8 cellular contexts compared by ENCODE assay signal in the genomic region with DNA sequence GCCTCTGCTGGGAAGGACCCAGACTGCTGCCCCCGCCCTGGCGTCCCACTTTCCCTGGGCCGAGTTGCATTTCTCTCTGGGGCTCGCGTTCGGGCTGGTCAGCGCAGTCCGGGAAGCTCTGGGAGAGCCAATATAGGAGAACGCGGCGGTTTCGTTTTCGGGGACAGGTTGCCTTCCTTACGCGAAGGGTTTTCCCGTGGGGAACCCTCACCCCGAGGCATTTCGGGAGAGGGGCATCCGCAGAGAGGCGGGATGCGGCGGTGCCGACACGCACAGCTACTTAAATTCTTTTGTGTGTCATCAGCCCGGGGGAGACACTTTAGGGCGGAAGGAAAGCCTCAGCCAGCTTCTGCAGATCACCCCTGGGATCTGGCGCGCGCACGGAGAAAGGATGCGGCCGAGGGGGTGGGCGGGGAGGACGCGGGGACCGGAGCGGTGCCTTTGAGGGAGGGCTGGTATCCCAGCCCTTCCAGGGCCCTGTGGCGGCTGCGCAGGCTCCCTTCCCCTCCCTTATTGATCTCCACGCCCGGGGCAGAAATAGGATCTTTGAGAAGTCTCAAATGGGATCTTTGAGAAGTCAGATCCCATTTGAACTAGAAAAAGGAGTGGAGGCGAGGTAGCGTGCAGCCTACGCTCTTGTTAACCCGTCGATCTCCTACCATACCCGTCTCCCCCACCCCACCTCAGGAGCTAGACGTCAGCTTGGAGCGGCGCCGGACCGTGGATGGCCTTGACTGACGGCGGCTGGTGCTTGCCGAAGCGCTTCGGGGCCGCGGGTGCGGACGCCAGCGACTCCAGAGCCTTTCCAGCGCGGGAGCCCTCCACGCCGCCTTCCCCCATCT. TPM values are rescaled to one million over a fixed set of nuclear protein-coding genes. Genes with fewer than 3 reads are reported as not detected.
DNase-seq lines count a peak whose midpoint lies in the region; ATAC-seq, FAIRE-seq and TF ChIP-seq lines count a peak whose summit lies in the region.

No MANE protein-coding gene starts in this region.

- H2AFZ ChIP-seq in ACC112 (ENCODE audit: low read length, unreplicated experiment) (peak overlapping the region; percentile 17), HCT116 (ENCODE audit: low read depth, low read length, poor library complexity, severe bottlenecking) (peak overlapping the region; percentile 85)

- FAIRE-seq in pancreas (lab: Jason Lieb, UNC) (no peak), GM12892 (lab: Jason Lieb, UNC) (no peak)

- peak overlapping the region; percentile 73 for H3K4me3 Mint-ChIP-seq in activated CD4-positive, alpha-beta memory T cell treated with anti-CD3 and anti-CD28 coated beads, Interleukin-2, amount 10 ng/mL, durations not matched to agents 7 days and 5 days

- peaks cover 20% of the 10 kb centered on the region for H3K4me1 ChIP-seq in ACC112 (ENCODE audit: control insufficient read depth, insufficient read depth, low read length, unreplicated experiment)
- H3K4me1 ChIP-seq in HCT116 (ENCODE audit: control insufficient read depth in 1 of 2, insufficient read depth in 2 of 2, low read length in 2 of 2), result peaks cover 5 to 19% of the 10 kb centered on the region in 2 experiments; a peak in 2 of 4 replicates
- no peaks in the 10 kb centered on the region for H3K4me1 ChIP-seq in foreskin keratinocyte
- H3K4me1 ChIP-seq in pancreas, result no peaks in the 10 kb centered on the region

- H3K9me3 ChIP-seq in HCT116 (ENCODE audit: control insufficient read depth in 1 of 2, insufficient read depth in 1 of 2, low read depth in 1 of 2, low read length in 2 of 2) (no peaks in the 10 kb centered on the region), pancreas (no peaks in the 10 kb centered on the region)

- RAD21 ChIA-PET in HCT116 (lab: Charles Lee; ENCODE audit: low non-redundant PET in 1 of 2, low total read pairs in 2 of 2, uncharacterized antibody in 2 of 2, unreplicated experiment in 2 of 2), result no interaction called here

- 0 out of 2 replicates have a peak, but pooled peaks have one; percentile 9 for ATAC-seq in HCT116
- ATAC-seq in foreskin keratinocyte, result peak; percentile 4
- peak in 3 of 4 donors; percentile 2 to 6 (median 5) for ATAC-seq in pancreas

- POLR2A ChIA-PET in HCT116 (lab: Charles Lee), result no interaction called here
- POLR2A ChIA-PET in activated CD4-positive, alpha-beta memory T cell treated with anti-CD3 and anti-CD28 coated beads, Interleukin-2, amount 10 ng/mL, durations not matched to agents 7 days and 5 days (lab: Charles Lee), result no interaction called here

- H3K9me2 ChIP-seq in HCT116 (ENCODE audit: insufficient read depth), result no peaks in the 10 kb centered on the region

- no peak for TF ChIP-seq RAD21 in HCT116 (IDR thresholded peaks at IDR 0.05; ENCODE audit: low read depth)

- H3K4me3 ChIP-seq in ACC112 (ENCODE audit: low read depth, low read length) (peak overlapping the region; percentile 81), HCT116 (replicated peaks in 1 of 2; ENCODE audit: low read depth in 1 of 2, low read length in 2 of 2) (peak overlapping the region; percentile 72 to 84), pancreas (peak overlapping the region; percentile 69 to 90 (median 80))

- intact Hi-C loops in HCT116 (cut with micrococcal nuclease) (no loop called here), pancreas (cut with DNase I) (loop anchor here in 2 of 3 donors (10.0 kb wide), 2 partner anchors 174 to 394 kb away; no protein-coding TSS in a partner anchor)

- H3K27me3 Mint-ChIP-seq in activated CD4-positive, alpha-beta memory T cell treated with anti-CD3 and anti-CD28 coated beads, Interleukin-2, amount 10 ng/mL, durations not matched to agents 7 days and 5 days, result peaks cover 78% of the 10 kb centered on the region

- no TSS peak for BruUV-seq in HCT116 (replicated peaks; lab: Mats Ljungman, UMichigan)

- no peaks in the 10 kb centered on the region for H3K36me3 ChIP-seq in ACC112 (ENCODE audit: insufficient read depth, low read length)
- peaks cover 0 to 6% of the 10 kb centered on the region in 2 experiments; a peak in 1 of 4 replicates for H3K36me3 ChIP-seq in HCT116 (ENCODE audit: control insufficient read depth in 1 of 2, insufficient read depth in 2 of 2, low read length in 2 of 2)
- peaks cover 0 to 11% (median 0%) of the 10 kb centered on the region in 3 donors for H3K36me3 ChIP-seq in pancreas

- H3K9ac ChIP-seq in HCT116 (ENCODE audit: low read length), result peak overlapping the region; percentile 66

- peak overlapping the region; percentile 100 for H3K4me2 ChIP-seq in HCT116 (ENCODE audit: low read length)

- H3K27ac ChIP-seq in ACC112 (ENCODE audit: low read depth, low read length) (peak overlapping the region; percentile 76), HCT116 (ENCODE audit: low read depth, low read length) (peak overlapping the region; percentile 71), foreskin keratinocyte (no peak overlapping the region), pancreas (peak overlapping the region; percentile 87 to 99 (median 96))

- H4K20me1 ChIP-seq in HCT116 (ENCODE audit: insufficient read depth), result no peaks in the 10 kb centered on the region

- no peak for TF ChIP-seq CTCF in HCT116 (IDR thresholded peaks at IDR 0.05 in 2 of 3, conservative IDR thresholded peaks at IDR 0.05 in 1 of 3; ENCODE audit: borderline replicate concordance in 1 of 3, insufficient read depth in 1 of 3, low read depth in 2 of 3, low read length in 2 of 3)
- TF ChIP-seq CTCF in foreskin keratinocyte (conservative IDR thresholded peaks at IDR 0.05), result no peak
- TF ChIP-seq CTCF in pancreas (IDR thresholded peaks at IDR 0.05), result no peak

- DNase-seq in HCT116 (ENCODE audit: low read depth, low spot score) (no peak), foreskin keratinocyte (peak; percentile 25 to 46), pancreas (peak; percentile 67 to 85 (median 76)), GM12892 (ENCODE audit: insufficient read length) (no peak), OCI-M2 (lab: John Stamatoyannopoulos, UW; ENCODE audit: unreplicated experiment) (no peak)
- DNase-seq in activated CD4-positive, alpha-beta memory T cell treated with anti-CD3 and anti-CD28 coated beads, Interleukin-2, amount 10 ng/mL, durations not matched to agents 7 days and 5 days, result no peak
- DNase-seq in stimulated activated CD4-positive, alpha-beta T cell treated with anti-CD3 and anti-CD28 coated beads, Interleukin-12 subunit alpha, Interleukin-12 subunit beta, amount 100 ng/mL, for 4 hours, result no peak

- CTCF ChIA-PET in HCT116 (lab: Charles Lee), result interaction anchor here (0.9 to 1.3 kb wide), 2 partner anchors 173 to 392 kb away, joined by 3 read pairs; no protein-coding TSS in a partner anchor
- CTCF ChIA-PET in activated CD4-positive, alpha-beta memory T cell treated with anti-CD3 and anti-CD28 coated beads, Interleukin-2, amount 10 ng/mL, durations not matched to agents 7 days and 5 days (lab: Charles Lee), result interaction anchor here (1.0 kb wide), 1 partner anchor 391 kb away, joined by 4 read pairs; no protein-coding TSS in a partner anchor

- H3K27ac Mint-ChIP-seq in activated CD4-positive, alpha-beta memory T cell treated with anti-CD3 and anti-CD28 coated beads, Interleukin-2, amount 10 ng/mL, durations not matched to agents 7 days and 5 days, result peak overlapping the region; percentile 57

- peaks cover 3% of the 10 kb centered on the region for H3K36me3 Mint-ChIP-seq in activated CD4-positive, alpha-beta memory T cell treated with anti-CD3 and anti-CD28 coated beads, Interleukin-2, amount 10 ng/mL, durations not matched to agents 7 days and 5 days (ENCODE audit: low read depth)

- 0% methylated on average over 65 to 66 of the region's 66 CpGs for WGBS in pancreas, 2 donors

- peaks cover 18% of the 10 kb centered on the region for H3K4me1 Mint-ChIP-seq in activated CD4-positive, alpha-beta memory T cell treated with anti-CD3 and anti-CD28 coated beads, Interleukin-2, amount 10 ng/mL, durations not matched to agents 7 days and 5 days

- no peaks in the 10 kb centered on the region for H3K9me3 Mint-ChIP-seq in activated CD4-positive, alpha-beta memory T cell treated with anti-CD3 and anti-CD28 coated beads, Interleukin-2, amount 10 ng/mL, durations not matched to agents 7 days and 5 days

- TF ChIP-seq POLR2A in HCT116 (IDR thresholded peaks at IDR 0.05; ENCODE audit: borderline replicate concordance, extremely low read depth, insufficient read depth, insufficient read length) (no peak), GM12892 (IDR thresholded peaks at IDR 0.05; ENCODE audit: low read depth, low read length) (no peak)

- H3K79me2 ChIP-seq in ACC112 (ENCODE audit: control insufficient read depth, insufficient read depth, low read length, unreplicated experiment) (peaks cover 43% of the 10 kb centered on the region), HCT116 (ENCODE audit: insufficient read depth, low read length) (no peaks in the 10 kb centered on the region)

- H3K27me3 ChIP-seq in ACC112 (ENCODE audit: insufficient read depth, low read length) (peaks cover 35% of the 10 kb centered on the region), HCT116 (ENCODE audit: insufficient read depth, low read length) (peaks cover 8% of the 10 kb centered on the region; the same call in 1 of the 2 replicates), foreskin keratinocyte (peaks cover 100% of the 10 kb centered on the region), pancreas (no peaks in the 10 kb centered on the region)

TF ChIP-seq in HCT116, 20 proteins besides CTCF, POLR2A, EP300 and RAD21:
- no peak for TF ChIP-seq ELF1 (IDR thresholded peaks at IDR 0.05; ENCODE audit: borderline replicate concordance, low read depth)
- TF ChIP-seq CEBPB (IDR thresholded peaks at IDR 0.05; ENCODE audit: low read depth), result no peak
- TF ChIP-seq, protein P1, sequence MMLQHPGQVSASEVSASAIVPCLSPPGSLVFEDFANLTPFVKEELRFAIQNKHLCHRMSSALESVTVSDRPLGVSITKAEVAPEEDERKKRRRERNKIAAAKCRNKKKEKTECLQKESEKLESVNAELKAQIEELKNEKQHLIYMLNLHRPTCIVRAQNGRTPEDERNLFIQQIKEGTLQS (IDR thresholded peaks at IDR 0.05), result no peak
- no peak for TF ChIP-seq ZFX (IDR thresholded peaks at IDR 0.05)
- no peak for TF ChIP-seq EGR1 (IDR thresholded peaks at IDR 0.05; ENCODE audit: low read depth)

RNA-seq across cellular contexts. Expression of a gene that starts 1.3 kb away (rescaled TPM):
- total RNA-seq in HCT116 (2021; ENCODE audit: unreplicated experiment), result 3.3 TPM
- 1.1 and 1.3 TPM in 2 replicates for polyA plus RNA-seq in HCT116 (2012)
- total RNA-seq in activated CD4-positive, alpha-beta memory T cell treated with anti-CD3 and anti-CD28 coated beads, Interleukin-2, amount 10 ng/mL, durations not matched to agents 7 days and 5 days, result not detected
- 0.03 and 0.07 TPM in 2 replicates for total RNA-seq in foreskin keratinocyte
- 0.03 and 0.06 TPM in 2 replicates for polyA plus RNA-seq in foreskin keratinocyte
- 10 to 100 TPM; 18.8 to 36.4 (median 24.9) TPM for total RNA-seq in pancreas
- polyA plus RNA-seq in pancreas, result 10 to 100 TPM; 15.4 to 20.1 TPM
- not detected for polyA plus RNA-seq in GM12892 (2012; ENCODE audit: missing spikeins)

Comparison
In these comparisons a context has a peak if more than half of its experiments do, and no peak if none do; other contexts are left out.
1. DNase-seq: peak in foreskin keratinocyte (2 of 2) and pancreas (6 of 6); none in HCT116 (single experiment), activated CD4-positive, alpha-beta memory T cell treated with anti-CD3 and anti-CD28 coated beads, Interleukin-2, amount 10 ng/mL, durations not matched to agents 7 days and 5 days (single experiment), GM12892 (single experiment), OCI-M2 (single experiment) and stimulated activated CD4-positive, alpha-beta T cell treated with anti-CD3 and anti-CD28 coated beads, Interleukin-12 subunit alpha, Interleukin-12 subunit beta, amount 100 ng/mL, for 4 hours (single experiment).
2. Peak in every context shown above with its lines, with median percentiles within 50 percentile points of each other: H3K4me3 ChIP-seq and ATAC-seq.